In the genomic region with DNA sequence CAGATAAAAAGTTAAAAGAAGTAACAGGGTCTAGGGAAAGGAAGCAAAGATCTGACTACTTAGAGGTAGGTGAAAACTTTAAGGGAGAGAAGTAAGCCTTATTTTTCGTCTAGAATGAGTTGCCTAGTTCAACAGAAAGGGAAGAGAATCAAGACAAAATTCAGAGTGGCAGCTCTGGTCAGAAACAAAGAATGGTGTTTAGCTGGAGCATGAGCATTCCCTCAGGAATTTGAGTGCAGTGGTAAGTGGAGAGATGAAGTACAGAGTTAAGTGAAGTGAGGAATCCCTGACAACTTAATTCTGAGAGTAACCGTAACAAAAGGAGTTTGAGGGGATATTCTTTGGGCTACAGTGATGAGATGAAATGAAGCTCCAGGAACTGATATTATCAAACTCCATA, we compare ENCODE assay signal across 27 cellular contexts. TPM values are rescaled to one million over a fixed set of nuclear protein-coding genes. Genes with fewer than 3 reads are reported as not detected.
DNase-seq lines count a peak whose midpoint lies in the region; ATAC-seq and TF ChIP-seq lines count a peak whose summit lies in the region.
"Had no signal": no experiment of that assay in that cellular context is flagged by ENCODE, and none has a peak within 500 bp of the region (broad histone marks: within the 10 kb centered on the region; RNA-seq: fewer than 3 reads in every experiment).

No MANE protein-coding gene starts in this region.

- no peak for ATAC-seq in activated naive CD8-positive, alpha-beta T cell treated with anti-CD3 and anti-CD28 coated beads, Interleukin-2, amount 50 U/mL, for 24 hours
- ATAC-seq in upper lobe of right lung, result peak; percentile 39
- ATAC-seq: A549 had no signal

- H3K4me2 ChIP-seq in mammary epithelial cell (ENCODE audit: insufficient read depth, low read depth, low read length), result no peak overlapping the region
- H3K4me2 ChIP-seq: A549 had no signal

- no peak for TF ChIP-seq EP300 in esophagus muscularis mucosa (IDR thresholded peaks at IDR 0.05)

- H3K4me1 ChIP-seq in mammary epithelial cell (ENCODE audit: insufficient read depth, low read length) (peaks cover 12% of the 10 kb centered on the region), upper lobe of right lung (no peaks in the 10 kb centered on the region), esophagus muscularis mucosa (peaks cover 0 to 8% (median 0%) of the 10 kb centered on the region in 4 donors)
- H3K4me1 ChIP-seq: adrenal gland, lower lobe of right lung, transverse colon had no signal

- no peaks in the 10 kb centered on the region for H3K27me3 ChIP-seq in mammary epithelial cell (ENCODE audit: insufficient read depth, low read length)
- no peaks in the 10 kb centered on the region for H3K27me3 ChIP-seq in upper lobe of right lung
- H3K27me3 ChIP-seq in esophagus muscularis mucosa, result no peaks in the 10 kb centered on the region
- H3K27me3 ChIP-seq: adrenal gland, dorsolateral prefrontal cortex, MG63, neutrophil, stomach, transverse colon had no signal

- DNase-seq in mammary epithelial cell, result peak; percentile 7
- DNase-seq in MCF 10A (ENCODE audit: unreplicated experiment), result no peak
- DNase-seq in activated naive CD8-positive, alpha-beta T cell treated with anti-CD3 and anti-CD28 coated beads, Interleukin-2, amount 50 U/mL, for 24 hours, result no peak
- peak; percentile 57 for DNase-seq in iris pigment epithelial cell (ENCODE audit: low read depth)
- no peak for DNase-seq in upper lobe of right lung
- DNase-seq in medulla oblongata (ENCODE audit: extremely low spot score), result no peak
- DNase-seq in esophagus muscularis mucosa (ENCODE audit: extremely low spot score), result no peak
- no peak for DNase-seq in immature natural killer cell
- DNase-seq: activated CD4-positive, alpha-beta T cell treated with anti-CD3 and anti-CD28 coated beads, Interleukin-2, amount 10 ng/mL, durations not matched to agents 7 days and 5 days; activated CD8-positive, alpha-beta memory T cell treated with anti-CD3 and anti-CD28 coated beads, Interleukin-2, amount 50 U/mL, for 4 hours; adrenal gland; C1 segment of cervical spinal cord; dorsolateral prefrontal cortex; H7; hippocampal formation; lower lobe of right lung; MG63; NCI-H1417 treated with DMSO at 0.1 percent for 48 hours; NCI-H2107; NCI-H526; stomach; T-helper 2 cell; transverse colon had no signal

- in situ Hi-C loops in mammary epithelial cell (cut with MboI; ENCODE audit: low sequenced_read_pairs in 2 of 2), result no loop called here

- H3K4me3 ChIP-seq in mammary epithelial cell (replicated peaks in 1 of 3; ENCODE audit: insufficient read depth in 1 of 3, low read depth in 2 of 3, low read length in 3 of 3), result no peak overlapping the region
- H3K4me3 ChIP-seq in upper lobe of right lung, result no peak overlapping the region
- H3K4me3 ChIP-seq in esophagus muscularis mucosa, result no peak overlapping the region
- H3K4me3 ChIP-seq: A549, adrenal gland, dorsolateral prefrontal cortex, lower lobe of right lung, MG63, stomach, transverse colon had no signal

- H3K9me3 Mint-ChIP-seq in MCF 10A (ENCODE audit: unreplicated experiment) (no peaks in the 10 kb centered on the region), immature natural killer cell (no peaks in the 10 kb centered on the region)
- H3K9me3 Mint-ChIP-seq in activated naive CD8-positive, alpha-beta T cell treated with anti-CD3 and anti-CD28 coated beads, Interleukin-2, amount 50 U/mL, for 24 hours, result no peaks in the 10 kb centered on the region
- H3K9me3 Mint-ChIP-seq: activated CD4-positive, alpha-beta T cell treated with anti-CD3 and anti-CD28 coated beads, Interleukin-2, amount 10 ng/mL, durations not matched to agents 7 days and 5 days; activated T-helper 2 cell treated with anti-CD3 and anti-CD28 coated beads, Interferon-gamma antibody, Interleukin-2, Interleukin-4, amounts not matched to agents 10 μg/mL and 5 μg/mL and 100 μg/mL, durations not matched to agents 14 hours and 24 hours and 36 hours had no signal

- no peak overlapping the region for H3K9ac ChIP-seq in mammary epithelial cell (ENCODE audit: insufficient read depth, low read length)

- H3K36me3 ChIP-seq in mammary epithelial cell (ENCODE audit: insufficient read depth, low read length) (peaks cover 31% of the 10 kb centered on the region), upper lobe of right lung (peaks cover 88% of the 10 kb centered on the region), esophagus muscularis mucosa (peaks cover 26 to 97% (median 93%) of the 10 kb centered on the region in 4 donors)

- H3K4me3 Mint-ChIP-seq in MCF 10A (ENCODE audit: unreplicated experiment) (no peak overlapping the region), immature natural killer cell (no peak overlapping the region)
- no peak overlapping the region for H3K4me3 Mint-ChIP-seq in activated naive CD8-positive, alpha-beta T cell treated with anti-CD3 and anti-CD28 coated beads, Interleukin-2, amount 50 U/mL, for 24 hours
- H3K4me3 Mint-ChIP-seq: activated CD4-positive, alpha-beta T cell treated with anti-CD3 and anti-CD28 coated beads, Interleukin-2, amount 10 ng/mL, durations not matched to agents 7 days and 5 days had no signal

- no peak for TF ChIP-seq POLR2A in esophagus muscularis mucosa (IDR thresholded peaks at IDR 0.05; ENCODE audit: low read depth)

- dilution Hi-C loops in mammary epithelial cell (cut with HindIII; ENCODE audit: low sequenced_read_pairs), result loop anchor here (5.0 kb wide), 1 partner anchor 225 kb away; no protein-coding TSS in a partner anchor

- H3K27ac ChIP-seq in mammary epithelial cell (ENCODE audit: insufficient read depth, low read depth, low read length), result no peak overlapping the region
- no peak overlapping the region for H3K27ac ChIP-seq in upper lobe of right lung
- H3K27ac ChIP-seq in esophagus muscularis mucosa (replicated peaks in 1 of 4), result no peak overlapping the region
- H3K27ac ChIP-seq: A549, adrenal gland, dorsolateral prefrontal cortex, lower lobe of right lung, neutrophil, stomach, transverse colon, VCaP had no signal

- no TSS peak for BruUV-seq in mammary epithelial cell (replicated peaks; lab: Mats Ljungman, UMichigan)
- BruUV-seq in MCF 10A (replicated peaks; lab: Mats Ljungman, UMichigan), result no TSS peak

- H2AFZ ChIP-seq in mammary epithelial cell (ENCODE audit: low read depth, low read length), result no peak overlapping the region

- H3K4me1 Mint-ChIP-seq in MCF 10A (ENCODE audit: insufficient read depth, unreplicated experiment), result peaks cover 16% of the 10 kb centered on the region
- H3K4me1 Mint-ChIP-seq in activated naive CD8-positive, alpha-beta T cell treated with anti-CD3 and anti-CD28 coated beads, Interleukin-2, amount 50 U/mL, for 24 hours, result peaks cover 14% of the 10 kb centered on the region
- H3K4me1 Mint-ChIP-seq in immature natural killer cell, result peaks cover 10 to 14% of the 10 kb centered on the region in 2 donors

- 58% methylated on average over 2 of the region's 2 CpGs for WGBS in mammary epithelial cell (ENCODE audit: low coverage, missing lambda C conversion rate)
- WGBS in esophagus muscularis mucosa, result 86% methylated on average over 2 of the region's 2 CpGs

- TF ChIP-seq CTCF in mammary epithelial cell (conservative IDR thresholded peaks at IDR 0.05 in 1 of 2, IDR thresholded peaks at IDR 0.05 in 1 of 2; ENCODE audit: extremely low read depth in 1 of 2, insufficient read depth in 1 of 2, low read depth in 1 of 2, low read length in 2 of 2) (no peak), MCF 10A (IDR thresholded peaks at IDR 0.05; ENCODE audit: unreplicated experiment) (no peak), upper lobe of right lung (IDR thresholded peaks at IDR 0.05) (no peak), esophagus muscularis mucosa (IDR thresholded peaks at IDR 0.05) (no peak)

- H3K27me3 Mint-ChIP-seq in MCF 10A (ENCODE audit: insufficient read depth, unreplicated experiment) (no peaks in the 10 kb centered on the region), immature natural killer cell (ENCODE audit: low read depth in 3 of 3) (peaks cover 0 to 5% (median 0%) of the 10 kb centered on the region in 3 donors)
- H3K27me3 Mint-ChIP-seq in activated naive CD8-positive, alpha-beta T cell treated with anti-CD3 and anti-CD28 coated beads, Interleukin-2, amount 50 U/mL, for 24 hours, result no peaks in the 10 kb centered on the region
- H3K27me3 Mint-ChIP-seq: activated CD4-positive, alpha-beta T cell treated with anti-CD3 and anti-CD28 coated beads, Interleukin-2, amount 10 ng/mL, durations not matched to agents 7 days and 5 days had no signal

- H4K20me1 ChIP-seq in mammary epithelial cell (ENCODE audit: insufficient read depth, low read length), result no peaks in the 10 kb centered on the region

- H3K79me2 ChIP-seq in mammary epithelial cell (ENCODE audit: insufficient read depth, low read length), result peaks cover 45% of the 10 kb centered on the region

- H3K27ac Mint-ChIP-seq in MCF 10A (ENCODE audit: low read depth, unreplicated experiment) (no peak overlapping the region), immature natural killer cell (peak overlapping the region in 1 of 6 donors; percentile 31)
- H3K27ac Mint-ChIP-seq in activated naive CD8-positive, alpha-beta T cell treated with anti-CD3 and anti-CD28 coated beads, Interleukin-2, amount 50 U/mL, for 24 hours, result peak overlapping the region; percentile 1
- H3K27ac Mint-ChIP-seq: activated CD4-positive, alpha-beta T cell treated with anti-CD3 and anti-CD28 coated beads, Interleukin-2, amount 10 ng/mL, durations not matched to agents 7 days and 5 days; activated T-helper 2 cell treated with anti-CD3 and anti-CD28 coated beads, Interferon-gamma antibody, Interleukin-2, Interleukin-4, amounts not matched to agents 10 μg/mL and 5 μg/mL and 100 μg/mL, durations not matched to agents 14 hours and 24 hours and 36 hours had no signal

- H3K9me3 ChIP-seq in mammary epithelial cell (replicated peaks; ENCODE audit: insufficient read depth, low read length), result no peaks in the 10 kb centered on the region
- H3K9me3 ChIP-seq in upper lobe of right lung, result no peaks in the 10 kb centered on the region
- no peaks in the 10 kb centered on the region for H3K9me3 ChIP-seq in esophagus muscularis mucosa
- H3K9me3 ChIP-seq: A549, adrenal gland, lower lobe of right lung, MG63, neutrophil, stomach, transverse colon had no signal

- CTCF ChIA-PET in mammary epithelial cell (lab: Charles Lee; ENCODE audit: low non-redundant PET), result no interaction called here
- CTCF ChIA-PET in MCF 10A (lab: Yijun Ruan, JAX), result no interaction called here

- peaks cover 72% of the 10 kb centered on the region for H3K36me3 Mint-ChIP-seq in MCF 10A (ENCODE audit: insufficient read depth, unreplicated experiment)
- H3K36me3 Mint-ChIP-seq in activated naive CD8-positive, alpha-beta T cell treated with anti-CD3 and anti-CD28 coated beads, Interleukin-2, amount 50 U/mL, for 24 hours (ENCODE audit: low read depth), result peaks cover 50% of the 10 kb centered on the region
- peaks cover 21 to 51% (median 39%) of the 10 kb centered on the region in 3 donors for H3K36me3 Mint-ChIP-seq in immature natural killer cell

- intact Hi-C loops in mammary epithelial cell (cut with micrococcal nuclease) (no loop called here), MCF 10A (cut with micrococcal nuclease) (no loop called here), upper lobe of right lung (cut with DNase I) (no loop called here), esophagus muscularis mucosa (cut with DNase I) (no loop called here)

- POLR2A ChIA-PET in MCF 10A (lab: Yijun Ruan, JAX), result interaction anchor here (0.6 to 3.6 kb wide), 2 partner anchors 11 to 13 kb away, joined by 3 to 20 read pairs; partner anchors contain the start of genes SMG6 and SRR

RNA-seq across cellular contexts. Expression of gene SMG6, which starts 11.5 kb away (rescaled TPM):
- 10 to 100 TPM; 22.8 to 27.7 TPM for total RNA-seq in mammary epithelial cell
- 6.1 TPM for polyA plus RNA-seq in mammary epithelial cell
- 129 TPM for polyA minus RNA-seq in mammary epithelial cell
- 17.0 and 23.2 TPM in 2 replicates for total RNA-seq in MCF 10A (2022)
- 28.8 TPM for total RNA-seq in upper lobe of right lung
- 10 to 100 TPM; 38.2 to 67.7 (median 47.7) TPM for total RNA-seq in esophagus muscularis mucosa
- 1 to 10 TPM; 1.6 to 9.8 (median 4.7) TPM for polyA plus RNA-seq in immature natural killer cell

RNA-seq across cellular contexts. Expression of gene SRR, which starts 11.7 kb away (rescaled TPM):
- total RNA-seq in mammary epithelial cell (10 to 100 TPM in 1 of 2 donors, 1 to 10 TPM in 1; 9.8 to 18.5 TPM), MCF 10A (2022) (7.7 and 16.6 TPM in 2 replicates), upper lobe of right lung (6.3 TPM), esophagus muscularis mucosa (10 to 100 TPM; 14.4 to 19.6 (median 15.5) TPM)
- polyA plus RNA-seq in mammary epithelial cell (23.6 TPM), immature natural killer cell (10 to 100 TPM in 1 of 3 donors, 1 to 10 TPM in 2; 6.6 to 13.9 (median 8.6) TPM)
- polyA minus RNA-seq in mammary epithelial cell, result 60.3 TPM

RNA-seq across cellular contexts. Expression of gene TSR1, which starts 44.2 kb away (rescaled TPM):
- total RNA-seq in mammary epithelial cell, result 10 to 100 TPM; 51.0 to 51.5 TPM
- 15.9 TPM for polyA plus RNA-seq in mammary epithelial cell
- polyA minus RNA-seq in mammary epithelial cell, result 23.9 TPM
- 44.3 and 61.5 TPM in 2 replicates for total RNA-seq in MCF 10A (2022)
- total RNA-seq in upper lobe of right lung, result 17.7 TPM
- total RNA-seq in esophagus muscularis mucosa, result 10 to 100 TPM; 49.0 to 57.2 (median 55.1) TPM
- polyA plus RNA-seq in immature natural killer cell, result 10 to 100 TPM in 1 of 3 donors, 1 to 10 TPM in 2; 8.0 to 17.1 (median 9.5) TPM

RNA-seq across cellular contexts. Expression of gene SGSM2, which starts 45.2 kb away (rescaled TPM):
- total RNA-seq in mammary epithelial cell (10 to 100 TPM; 28.2 to 32.5 TPM), MCF 10A (2022) (26.5 and 35.1 TPM in 2 replicates), upper lobe of right lung (55.0 TPM), esophagus muscularis mucosa (10 to 100 TPM; 32.0 to 72.2 (median 37.8) TPM)
- polyA plus RNA-seq in mammary epithelial cell (24.4 TPM), immature natural killer cell (1 to 10 TPM; 1.6 to 8.9 (median 3.3) TPM)
- 30.1 TPM for polyA minus RNA-seq in mammary epithelial cell

Comparison
In these comparisons a context has a peak if more than half of its experiments do, and no peak if none do; other contexts are left out.
1. DNase-seq: peak in mammary epithelial cell (single experiment) and iris pigment epithelial cell (single experiment); none in MCF 10A (single experiment), activated naive CD8-positive, alpha-beta T cell treated with anti-CD3 and anti-CD28 coated beads, Interleukin-2, amount 50 U/mL, for 24 hours (single experiment), upper lobe of right lung (single experiment), medulla oblongata (single experiment), esophagus muscularis mucosa (single experiment) and immature natural killer cell (0 of 3).